8 cellular contexts compared by ENCODE assay signal in the genomic region with DNA sequence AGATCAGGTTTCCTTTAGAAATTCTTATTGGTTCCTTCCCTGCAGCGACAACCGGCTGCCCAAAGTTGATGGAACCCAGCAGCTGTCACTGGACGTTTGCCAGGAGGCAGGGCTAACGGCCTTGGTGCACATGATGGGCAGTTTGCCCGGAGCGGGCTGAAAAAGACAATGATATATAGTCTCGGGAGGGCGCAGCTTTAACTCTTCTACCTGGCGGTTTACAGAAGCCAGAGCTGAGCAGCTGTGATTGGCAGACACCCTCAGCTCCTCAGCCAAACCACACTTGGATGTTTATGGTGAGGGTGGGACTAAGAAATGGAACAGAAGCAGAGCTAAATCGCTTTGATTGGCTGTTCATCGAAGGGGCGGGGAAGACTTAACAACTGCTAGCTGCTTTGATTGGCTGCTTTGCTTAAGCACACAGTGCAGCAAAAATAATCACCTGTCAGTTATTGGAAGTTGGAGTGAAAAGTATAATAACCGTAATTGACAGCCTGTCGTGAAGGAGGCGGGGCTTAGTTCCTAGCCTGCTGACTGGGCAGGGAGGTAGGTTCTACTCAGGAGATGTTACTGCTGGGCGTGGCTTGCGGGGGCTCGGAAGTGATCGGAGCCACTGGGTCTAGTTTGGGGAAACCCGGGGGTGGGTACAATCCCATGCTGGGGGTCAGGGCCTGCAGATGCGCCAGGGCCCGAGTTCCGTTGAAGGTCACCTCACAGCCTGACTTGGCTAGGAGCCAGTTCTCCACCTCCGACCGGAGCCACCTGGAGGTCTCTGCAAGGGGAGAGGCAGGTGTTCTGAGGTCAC. TPM values are rescaled to one million over a fixed set of nuclear protein-coding genes. Genes with fewer than 3 reads are reported as not detected.
DNase-seq lines count a peak whose midpoint lies in the region; ATAC-seq, FAIRE-seq and TF ChIP-seq lines count a peak whose summit lies in the region.

No MANE protein-coding gene starts in this region.

- H3K4me3 ChIP-seq in kidney (ENCODE audit: low read length in 2 of 2): peak overlapping the region; percentile 60 to 69

- H3K27ac ChIP-seq in kidney (ENCODE audit: low read depth in 2 of 2, low read length in 2 of 2): peak overlapping the region; percentile 78 to 96

- DNase-seq in AG09319 (ENCODE audit: extremely low read depth, low read depth) (peak; percentile 85), NCI-H226 (peak; percentile 99), cerebellum (ENCODE audit: low spot score) (peak; percentile 94), kidney (peak; percentile 95)
- peak; percentile 78 to 89 for DNase-seq in stimulated activated CD4-positive, alpha-beta T cell treated with anti-CD3 and anti-CD28 coated beads, Interleukin-15, amount 100 ng/mL, for 1 hour (ENCODE audit: low read depth in 1 of 2, low spot score in 1 of 2)

- no peaks in the 10 kb centered on the region for H3K9me3 ChIP-seq in kidney (ENCODE audit: control insufficient read depth in 1 of 2, low read length in 2 of 2)

- ATAC-seq in GM19025 (IDR thresholded peaks at IDR 0.05; ENCODE audit: low read depth, unreplicated experiment): peak; percentile 68
- peak; percentile 63 for ATAC-seq in HG03196 (IDR thresholded peaks at IDR 0.05; ENCODE audit: unreplicated experiment)
- peak; percentile 80 for ATAC-seq in activated CD4-positive, CD25-positive, alpha-beta regulatory T cell treated with anti-CD3 and anti-CD28 coated beads, Interleukin-2, amount 50 U/mL, for 24 hours

- H3K4me1 ChIP-seq in kidney (ENCODE audit: control insufficient read depth in 1 of 2, insufficient read depth in 1 of 2, low read depth in 1 of 2, low read length in 2 of 2): peaks cover 11 to 23% of the 10 kb centered on the region in 2 donors

- TF ChIP-seq CTCF in AG09319 (IDR thresholded peaks at IDR 0.05; ENCODE audit: low read depth, low read length): no peak
- no peak for TF ChIP-seq CTCF in kidney (IDR thresholded peaks at IDR 0.05; ENCODE audit: borderline replicate concordance, extremely low read depth, insufficient read depth)

- peak; percentile 91 for FAIRE-seq in kidney (lab: Jason Lieb, UNC)

- intact Hi-C loops in kidney (cut with DNase I): no loop called here

- H3K9ac ChIP-seq in kidney (ENCODE audit: low read length in 2 of 2): peak overlapping the region; percentile 76 to 83

- no peaks in the 10 kb centered on the region for H3K36me3 ChIP-seq in kidney (ENCODE audit: control insufficient read depth in 1 of 2, insufficient read depth in 2 of 2, low read length in 2 of 2)

RNA-seq across cellular contexts. Expression of a gene that starts 7.5 kb away (rescaled TPM):
- total RNA-seq in cerebellum (6.8 TPM), kidney (78.6 TPM)
- polyA plus RNA-seq in kidney (ENCODE audit: insufficient read depth, low read depth, low replicate concordance): 75.9 TPM

RNA-seq across cellular contexts. Expression of a gene that starts 30.9 kb away (rescaled TPM):
- total RNA-seq in cerebellum (4.9 TPM), kidney (9.2 TPM)
- 15.7 TPM for polyA plus RNA-seq in kidney (ENCODE audit: insufficient read depth, low read depth, low replicate concordance)

RNA-seq across cellular contexts. Expression of a gene that starts 31.3 kb away (rescaled TPM):
- total RNA-seq in cerebellum (0.27 TPM), kidney (not detected)
- not detected for polyA plus RNA-seq in kidney (ENCODE audit: insufficient read depth, low read depth, low replicate concordance)

RNA-seq across cellular contexts. Expression of a gene that starts 58.5 kb away (rescaled TPM):
- 32.3 TPM for total RNA-seq in cerebellum
- 169 TPM for total RNA-seq in kidney
- polyA plus RNA-seq in kidney (ENCODE audit: insufficient read depth, low read depth, low replicate concordance): 204 TPM

Comparison
In these comparisons a context has a peak if more than half of its experiments do, and no peak if none do; other contexts are left out.
1. Peak in every context shown above with its lines: DNase-seq, ATAC-seq, H3K4me3 ChIP-seq and H3K27ac ChIP-seq.
2. RNA of a gene that starts 7.5 kb away (total RNA-seq): 78.6 TPM in kidney (single experiment); 6.8 TPM in cerebellum (single experiment); every median in the first group is over 10 times any median in the second.